In the genomic region with DNA sequence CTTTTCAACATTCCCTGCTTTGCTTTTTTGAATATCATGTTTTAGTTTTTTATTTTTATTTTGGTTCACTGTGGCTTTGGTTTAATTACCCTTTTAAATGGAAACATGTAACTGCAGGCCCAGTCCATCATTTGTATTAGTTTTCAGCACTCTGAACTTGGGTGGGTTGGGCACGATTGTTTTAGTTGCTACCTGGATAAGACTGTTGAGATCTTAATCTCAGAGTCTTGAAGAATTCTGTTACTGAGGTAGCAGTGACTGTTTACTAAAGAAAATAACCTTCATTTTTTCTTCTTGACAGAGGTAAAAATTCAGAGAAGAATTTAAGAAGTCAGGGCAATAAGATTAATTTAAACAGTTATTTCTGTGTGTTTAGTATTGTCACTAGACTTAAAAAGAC, we compare ENCODE assay signal across 31 cellular contexts. TPM values are rescaled to one million over a fixed set of nuclear protein-coding genes. Genes with fewer than 3 reads are reported as not detected.
DNase-seq lines count a peak whose midpoint lies in the region; ATAC-seq and TF ChIP-seq lines count a peak whose summit lies in the region.
"Had no signal": no experiment of that assay in that cellular context is flagged by ENCODE, and none has a peak within 500 bp of the region (broad histone marks: within the 10 kb centered on the region; RNA-seq: fewer than 3 reads in every experiment).

No MANE protein-coding gene starts in this region.

- peaks cover 1 to 2% of the 10 kb centered on the region in 2 donors for H3K9me3 Mint-ChIP-seq in activated T-cell treated with anti-CD3 and anti-CD28 coated beads, Interleukin-2, amount 50 U/mL, for 72 hours
- peaks cover 0 to 2% (median 0%) of the 10 kb centered on the region in 7 donors for H3K9me3 Mint-ChIP-seq in CD4-positive, CD25-positive, alpha-beta regulatory T cell
- H3K9me3 Mint-ChIP-seq in glutamatergic neuron (ENCODE audit: unreplicated experiment) = peaks cover 17% of the 10 kb centered on the region
- H3K9me3 Mint-ChIP-seq: activated T-cell treated with anti-CD3 and anti-CD28 coated beads, Interleukin-2, amount 50 U/mL, for 4 hours had no signal

- TF ChIP-seq CTCF in glutamatergic neuron (IDR thresholded peaks at IDR 0.05; ENCODE audit: partially characterized antibody, unreplicated experiment) = no peak

- H3K27me3 Mint-ChIP-seq in activated T-cell treated with anti-CD3 and anti-CD28 coated beads, Interleukin-2, amount 50 U/mL, for 72 hours (ENCODE audit: low read depth) = no peaks in the 10 kb centered on the region
- H3K27me3 Mint-ChIP-seq in CD4-positive, CD25-positive, alpha-beta regulatory T cell = no peaks in the 10 kb centered on the region
- H3K27me3 Mint-ChIP-seq in glutamatergic neuron (ENCODE audit: unreplicated experiment) = peaks cover 9% of the 10 kb centered on the region

- no peak for ATAC-seq in activated T-cell treated with anti-CD3 and anti-CD28 coated beads, Interleukin-2, amount 50 U/mL, for 72 hours (replicated peaks in 1 of 2)
- ATAC-seq in CD4-positive, CD25-positive, alpha-beta regulatory T cell (ENCODE audit: low read depth in 2 of 2) = no peak
- no peak for ATAC-seq in GM18517 (IDR thresholded peaks at IDR 0.05; ENCODE audit: unreplicated experiment)
- no peak for ATAC-seq in HG03460 (IDR thresholded peaks at IDR 0.05; ENCODE audit: unreplicated experiment)
- ATAC-seq: A549, sciatic nerve, SK-N-SH treated with all-trans-retinoic acid at 6 μM for 48 hours had no signal

- in situ Hi-C loops in KBM-7 (cut with MboI; ENCODE audit: low pct_unique_long_range_greater_than_20kb, low sequenced_read_pairs) = no loop called here

- no peaks in the 10 kb centered on the region for H3K27me3 ChIP-seq in CD4-positive, CD25-positive, alpha-beta regulatory T cell (ENCODE audit: control insufficient read depth, insufficient read depth, low read length)
- H3K27me3 ChIP-seq: brain microvascular endothelial cell, dorsolateral prefrontal cortex, neutrophil, transverse colon had no signal

- peak overlapping the region; percentile 70 for H3K4me3 ChIP-seq in CD4-positive, CD25-positive, alpha-beta regulatory T cell (ENCODE audit: low read depth, low read length)
- H3K4me3 ChIP-seq: A549, dorsolateral prefrontal cortex, PC-9, transverse colon had no signal

- H3K36me3 Mint-ChIP-seq in activated T-cell treated with anti-CD3 and anti-CD28 coated beads, Interleukin-2, amount 50 U/mL, for 72 hours (ENCODE audit: insufficient read depth in 2 of 2) = peaks cover 1 to 5% of the 10 kb centered on the region in 2 donors
- no peaks in the 10 kb centered on the region for H3K36me3 Mint-ChIP-seq in CD4-positive, CD25-positive, alpha-beta regulatory T cell
- no peaks in the 10 kb centered on the region for H3K36me3 Mint-ChIP-seq in glutamatergic neuron (ENCODE audit: unreplicated experiment)

- H3K27ac Mint-ChIP-seq in activated T-cell treated with anti-CD3 and anti-CD28 coated beads, Interleukin-2, amount 50 U/mL, for 72 hours = peak overlapping the region; percentile 73
- H3K27ac Mint-ChIP-seq in CD4-positive, CD25-positive, alpha-beta regulatory T cell = peak overlapping the region; percentile 43 to 91 (median 70)
- peak overlapping the region; percentile 69 for H3K27ac Mint-ChIP-seq in glutamatergic neuron (ENCODE audit: unreplicated experiment)

- H3K27ac ChIP-seq in CD4-positive, CD25-positive, alpha-beta regulatory T cell (ENCODE audit: insufficient read depth, low read length, poor library complexity, severe bottlenecking) = no peak overlapping the region
- peak overlapping the region; percentile 87 for H3K27ac ChIP-seq in KOPT-K1 (ENCODE audit: low read depth, low read length, poor library complexity, severe bottlenecking)
- H3K27ac ChIP-seq: A549, brain microvascular endothelial cell, dorsolateral prefrontal cortex, PC-9, transverse colon had no signal

- DNase-seq in activated T-cell treated with anti-CD3 and anti-CD28 coated beads, Interleukin-2, amount 50 U/mL, for 72 hours = no peak
- DNase-seq in activated T-cell treated with anti-CD3 and anti-CD28 coated beads, Interleukin-2, amount 50 U/mL, for 1 hour = no peak
- no peak for DNase-seq in CD4-positive, CD25-positive, alpha-beta regulatory T cell
- DNase-seq in glutamatergic neuron (no peak), KBM-7 (no peak)
- DNase-seq: activated CD8-positive, alpha-beta memory T cell treated with anti-CD3 and anti-CD28 coated beads for 24 hours; activated T-cell treated with anti-CD3 and anti-CD28 coated beads, Interleukin-2, amount 50 U/mL, for 4 hours; amygdala; brain microvascular endothelial cell; DMS 273 treated with DMSO at 0.1 percent for 48 hours; dorsolateral prefrontal cortex; hypothalamus; Karpas-422; mesenchymal stem cell; NCI-H1417 treated with DMSO at 0.1 percent for 48 hours; NCI-H2081 treated with DMSO at 0.1 percent for 48 hours; NCI-H2227 treated with DMSO at 0.1 percent for 48 hours; NCI-H526 treated with DMSO at 0.1 percent for 48 hours; NK-92 treated with Interleukin-12 subunit alpha and Interleukin-12 subunit beta, amount 100 ng/mL, for 24 hours; PC-9; posterior cingulate gyrus; stimulated activated CD4-positive, alpha-beta T cell treated with anti-CD3 and anti-CD28 coated beads, Interleukin-12 subunit alpha, Interleukin-12 subunit beta, amount 100 ng/mL, for 4 hours; stimulated activated CD4-positive, alpha-beta T cell treated with anti-CD3 and anti-CD28 coated beads, Interleukin-4, amount 100 ng/mL, for 1 hour; transverse colon had no signal

- H3K9me3 ChIP-seq in CD4-positive, CD25-positive, alpha-beta regulatory T cell (ENCODE audit: control insufficient read depth in 2 of 2, low read length in 2 of 2) = no peaks in the 10 kb centered on the region
- H3K9me3 ChIP-seq in KOPT-K1 (ENCODE audit: insufficient read depth, low read length, poor library complexity, severe bottlenecking) = no peaks in the 10 kb centered on the region
- H3K9me3 ChIP-seq: A549, neutrophil, transverse colon had no signal

- H3K4me1 ChIP-seq in CD4-positive, CD25-positive, alpha-beta regulatory T cell (ENCODE audit: control insufficient read depth, insufficient read depth, low read length, poor library complexity, severe bottlenecking) = peaks cover 48% of the 10 kb centered on the region
- H3K4me1 ChIP-seq: A549 had no signal

- peaks cover 2% of the 10 kb centered on the region for H3K36me3 ChIP-seq in CD4-positive, CD25-positive, alpha-beta regulatory T cell (ENCODE audit: control insufficient read depth, insufficient read depth, low read length)
- no peaks in the 10 kb centered on the region for H3K36me3 ChIP-seq in KOPT-K1 (ENCODE audit: insufficient read depth, low read length)
- H3K36me3 ChIP-seq: brain microvascular endothelial cell, neutrophil, transverse colon had no signal

- H3K4me3 Mint-ChIP-seq in activated T-cell treated with anti-CD3 and anti-CD28 coated beads, Interleukin-2, amount 50 U/mL, for 72 hours = no peak overlapping the region
- peak overlapping the region in 3 of 4 donors; percentile 19 to 55 (median 30) for H3K4me3 Mint-ChIP-seq in CD4-positive, CD25-positive, alpha-beta regulatory T cell
- no peak overlapping the region for H3K4me3 Mint-ChIP-seq in glutamatergic neuron (ENCODE audit: unreplicated experiment)

- peaks cover 93% of the 10 kb centered on the region for H3K4me1 Mint-ChIP-seq in activated T-cell treated with anti-CD3 and anti-CD28 coated beads, Interleukin-2, amount 50 U/mL, for 72 hours (ENCODE audit: low read depth)
- H3K4me1 Mint-ChIP-seq in CD4-positive, CD25-positive, alpha-beta regulatory T cell = peaks cover 48 to 99% (median 89%) of the 10 kb centered on the region in 4 donors
- H3K4me1 Mint-ChIP-seq in glutamatergic neuron (ENCODE audit: low read depth, unreplicated experiment) = peaks cover 66% of the 10 kb centered on the region

RNA-seq across cellular contexts. Expression of a gene that starts 15.2 kb away (rescaled TPM):
- 10 to 100 TPM; 22.9 to 24.7 TPM for total RNA-seq in activated T-cell treated with anti-CD3 and anti-CD28 coated beads, Interleukin-2, amount 50 U/mL, for 72 hours
- 42.9 TPM for total RNA-seq in CD4-positive, CD25-positive, alpha-beta regulatory T cell
- 10 to 100 TPM; 27.1 to 36.4 (median 32.9) TPM for polyA plus RNA-seq in CD4-positive, CD25-positive, alpha-beta regulatory T cell
- total RNA-seq in glutamatergic neuron (ENCODE audit: unreplicated experiment) = 71.1 TPM

Comparison
In these comparisons a context has a peak if more than half of its experiments do, and no peak if none do; other contexts are left out.
1. H3K4me3 Mint-ChIP-seq: peak in CD4-positive, CD25-positive, alpha-beta regulatory T cell (3 of 4); none in activated T-cell treated with anti-CD3 and anti-CD28 coated beads, Interleukin-2, amount 50 U/mL, for 72 hours (0 of 2) and glutamatergic neuron (single experiment).
2. Peak in every context shown above with its lines, with median percentiles within 50 percentile points of each other: H3K27ac Mint-ChIP-seq.